27 cellular contexts compared by ENCODE assay signal in the genomic region with DNA sequence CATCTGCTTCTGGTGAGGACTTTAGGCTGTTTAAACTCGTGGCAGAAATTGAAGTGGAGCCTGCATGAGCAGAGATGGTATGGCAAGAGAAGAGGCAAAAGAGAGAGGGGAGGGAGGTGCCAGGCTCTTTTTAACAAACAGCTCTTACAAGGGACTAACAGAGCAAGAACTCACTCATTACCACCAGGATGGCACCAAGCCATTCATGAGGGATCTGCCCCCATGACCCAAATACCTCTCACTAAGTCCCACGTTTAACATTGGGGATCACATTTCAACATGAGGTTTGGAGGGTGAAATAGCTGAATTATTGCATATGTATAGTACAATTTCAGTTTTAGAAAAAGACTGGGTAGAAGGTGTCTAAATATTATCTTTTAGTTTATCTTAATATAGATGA.
A peak's percentile ranks its signal among the peaks of the same experiment; 100 is the strongest.
DNase-seq lines count a peak whose midpoint lies in the region; ATAC-seq lines count a peak whose summit lies in the region.
"Had no signal": no experiment of that assay in that cellular context is flagged by ENCODE, and none has a peak within 500 bp of the region (broad histone marks: within the 10 kb centered on the region; RNA-seq: fewer than 3 reads in every experiment).

No MANE protein-coding gene starts in this region.

- no peaks in the 10 kb centered on the region for H3K27me3 ChIP-seq in adipocyte (replicated peaks; ENCODE audit: control insufficient read depth, insufficient read depth, low read length)
- H3K27me3 ChIP-seq: neural progenitor cell, pancreas, uterus had no signal

- ATAC-seq in HG03196 (IDR thresholded peaks at IDR 0.05; ENCODE audit: unreplicated experiment) = no peak
- ATAC-seq in HG03565 (IDR thresholded peaks at IDR 0.05; ENCODE audit: unreplicated experiment) = no peak
- ATAC-seq: activated CD8-positive, alpha-beta T cell treated with anti-CD3 and anti-CD28 coated beads, Interleukin-2, amount 10 ng/mL, durations not matched to agents 7 days and 5 days; activated T-helper 17 cell treated with anti-CD3 and anti-CD28 coated beads, Interleukin-2, amount 50 U/mL, for 72 hours; left lobe of liver; Panc1; pancreas; right cardiac atrium; stimulated activated naive CD8-positive, alpha-beta T cell treated with anti-CD3 and anti-CD28 coated beads, Interleukin-15, amount 100 ng/mL, for 72 hours had no signal

- no peak overlapping the region for H3K4me3 ChIP-seq in adipocyte (ENCODE audit: low read length)
- H3K4me3 ChIP-seq: neural progenitor cell, pancreas, thoracic aorta, uterus had no signal

- H3K9me3 ChIP-seq in adipocyte (ENCODE audit: control insufficient read depth, low read length) = no peaks in the 10 kb centered on the region
- H3K9me3 ChIP-seq: Caco-2, pancreas, thoracic aorta, uterus had no signal

- DNase-seq in NCI-H146 (lab: John Stamatoyannopoulos, UW) = peak; percentile 31
- no peak for DNase-seq in NCI-H146 treated with DMSO at 0.1 percent for 48 hours (lab: John Stamatoyannopoulos, UW; ENCODE audit: unreplicated experiment)
- DNase-seq in NCI-H2029 (lab: John Stamatoyannopoulos, UW) = peak; percentile 62
- peak; percentile 31 for DNase-seq in adipocyte (ENCODE audit: low read depth)
- peak; percentile 40 for DNase-seq in myocyte (ENCODE audit: low read depth)
- DNase-seq in midbrain (lab: John Stamatoyannopoulos, UW) = no peak
- DNase-seq: activated CD4-positive, alpha-beta T cell treated with anti-CD3 and anti-CD28 coated beads for 4 hours; activated CD8-positive, alpha-beta T cell treated with anti-CD3 and anti-CD28 coated beads, Interleukin-2, amount 10 ng/mL, durations not matched to agents 7 days and 5 days; activated naive CD4-positive, alpha-beta T cell treated with anti-CD3 and anti-CD28 coated beads, Interleukin-2, amount 50 U/mL, for 16 hours; Caco-2; EL; MM.1S; pancreas; right cardiac atrium; SHP77 treated with DMSO at 0.1 percent for 48 hours; stimulated activated CD4-positive, alpha-beta T cell treated with anti-CD3 and anti-CD28 coated beads, Interleukin-2, amount 100 ng/mL, for 24 hours; stimulated activated CD8-positive, alpha-beta memory T cell treated with anti-CD3 and anti-CD28 coated beads, Interleukin-4, amount 100 ng/mL, for 48 hours; stimulated activated naive CD8-positive, alpha-beta T cell treated with anti-CD3 and anti-CD28 coated beads, Interleukin-15, amount 100 ng/mL, for 72 hours; SW 1271; uterus had no signal

- H3K36me3 ChIP-seq in adipocyte (ENCODE audit: control insufficient read depth, insufficient read depth, low read length, severe bottlenecking) = no peaks in the 10 kb centered on the region
- H3K36me3 ChIP-seq: pancreas, thoracic aorta, uterus had no signal

- H3K9ac ChIP-seq in adipocyte (ENCODE audit: low read length) = no peak overlapping the region
- H3K9ac ChIP-seq: neural progenitor cell had no signal

- peaks cover 11% of the 10 kb centered on the region for H3K4me1 ChIP-seq in adipocyte (ENCODE audit: control insufficient read depth, insufficient read depth, low read length)

Comparison
In these comparisons a context has a peak if more than half of its experiments do, and no peak if none do; other contexts are left out.
1. DNase-seq: peak in NCI-H146 (single experiment), NCI-H2029 (single experiment), adipocyte (single experiment) and myocyte (single experiment); none in NCI-H146 treated with DMSO at 0.1 percent for 48 hours (single experiment) and midbrain (single experiment).